ENCODE assay signal across 9 cellular contexts in genomic region chr7:116577320-116577871, GRCh38. TPM values are rescaled to one million over a fixed set of nuclear protein-coding genes. Genes with fewer than 3 reads are reported as not detected.
DNase-seq lines count a peak whose midpoint lies in the region; ATAC-seq and TF ChIP-seq lines count a peak whose summit lies in the region.
"Had no signal": no experiment of that assay in that cellular context is flagged by ENCODE, and none has a peak within 500 bp of the region (broad histone marks: within the 10 kb centered on the region; RNA-seq: fewer than 3 reads in every experiment).

No MANE protein-coding gene starts in this region.

- TF ChIP-seq CTCF in PC-9 (conservative IDR thresholded peaks at IDR 0.05) = no peak

- peaks cover 10% of the 10 kb centered on the region for H3K4me1 Mint-ChIP-seq in activated CD4-positive, alpha-beta T cell treated with anti-CD3 and anti-CD28 coated beads for 36 hours

- peak; percentile 42 for DNase-seq in activated CD4-positive, alpha-beta T cell treated with anti-CD3 and anti-CD28 coated beads for 36 hours
- DNase-seq in activated CD4-positive, alpha-beta T cell treated with anti-CD3 and anti-CD28 coated beads, Interleukin-2, amount 50 U/mL, for 1 hour = no peak
- DNase-seq in PC-9 = no peak
- DNase-seq in NOMO-1 treated with DMSO at 0.1 percent for 48 hours (lab: John Stamatoyannopoulos, UW; ENCODE audit: unreplicated experiment) = no peak
- no peak for DNase-seq in Kasumi-1 (lab: John Stamatoyannopoulos, UW)
- DNase-seq in posterior cingulate gyrus = no peak

- H3K27me3 Mint-ChIP-seq in activated CD4-positive, alpha-beta T cell treated with anti-CD3 and anti-CD28 coated beads for 36 hours = peaks cover 1% of the 10 kb centered on the region

- ATAC-seq in activated CD4-positive, alpha-beta T cell treated with anti-CD3 and anti-CD28 coated beads for 36 hours = peak; percentile 75
- ATAC-seq in HG02588 (IDR thresholded peaks at IDR 0.05; ENCODE audit: unreplicated experiment) = peak; percentile 75

- H2AFZ ChIP-seq in PC-9 = peak overlapping the region; percentile 69

- H3F3A ChIP-seq in PC-9 (ENCODE audit: insufficient read depth, low read depth) = peaks cover 13% of the 10 kb centered on the region; the same call in 1 of the 2 replicates

- CTCF ChIA-PET in activated CD4-positive, alpha-beta T cell treated with anti-CD3 and anti-CD28 coated beads for 36 hours (lab: Charles Lee) = interaction anchor here (0.7 to 4.0 kb wide), 5 partner anchors 14 to 1103 kb away, joined by 3 to 19 read pairs (median 3); no protein-coding TSS in a partner anchor
- CTCF ChIA-PET in PC-9 (lab: Charles Lee) = no interaction called here

- no peak overlapping the region for H3K4me3 ChIP-seq in PC-9
- peak overlapping the region; percentile 3 for H3K4me3 ChIP-seq in skeletal muscle satellite cell (ENCODE audit: low read length)

- H3K4me2 ChIP-seq in PC-9 (peak overlapping the region; percentile 40; the same call in 1 of the 2 replicates), skeletal muscle satellite cell (ENCODE audit: low read length) (peak overlapping the region; percentile 62)

- POLR2A ChIA-PET in activated CD4-positive, alpha-beta T cell treated with anti-CD3 and anti-CD28 coated beads for 36 hours (lab: Charles Lee) = no interaction called here
- POLR2A ChIA-PET in PC-9 (lab: Charles Lee; ENCODE audit: unreplicated experiment) = interaction anchor here (0.5 to 0.6 kb wide), 2 partner anchors 54 to 320 kb away, joined by 4 read pairs; no protein-coding TSS in a partner anchor

- H3K4me3 Mint-ChIP-seq in activated CD4-positive, alpha-beta T cell treated with anti-CD3 and anti-CD28 coated beads for 36 hours = no peak overlapping the region

- intact Hi-C loops in activated CD4-positive, alpha-beta T cell treated with anti-CD3 and anti-CD28 coated beads for 36 hours (cut with DNase I, micrococcal nuclease) = loop anchor here in 1 of 2 experiments (5.0 kb wide), 1 partner anchor 1645 kb away; no protein-coding TSS in a partner anchor
- intact Hi-C loops in PC-9 (cut with micrococcal nuclease; ENCODE audit: unreplicated experiment) (no loop called here), posterior cingulate gyrus (cut with DNase I) (no loop called here)

- H3K9me3 Mint-ChIP-seq in activated CD4-positive, alpha-beta T cell treated with anti-CD3 and anti-CD28 coated beads for 36 hours (ENCODE audit: low read depth) = no peaks in the 10 kb centered on the region

- H3K27ac Mint-ChIP-seq in activated CD4-positive, alpha-beta T cell treated with anti-CD3 and anti-CD28 coated beads for 36 hours = no peak overlapping the region

- no peaks in the 10 kb centered on the region for H4K20me1 ChIP-seq in PC-9 (ENCODE audit: insufficient read depth)

- H3K27ac ChIP-seq in PC-9 = peak overlapping the region; percentile 35
- H3K27ac ChIP-seq: 22Rv1 had no signal

- H3K79me2 ChIP-seq in PC-9 (ENCODE audit: low read depth) = no peaks in the 10 kb centered on the region

- H3K27me3 ChIP-seq in PC-9 (ENCODE audit: insufficient read depth, low read depth) = no peaks in the 10 kb centered on the region
- no peaks in the 10 kb centered on the region for H3K27me3 ChIP-seq in skeletal muscle satellite cell (ENCODE audit: control insufficient read depth, insufficient read depth, low read length)

- H3K36me3 ChIP-seq in PC-9 (ENCODE audit: low read depth) (no peaks in the 10 kb centered on the region), skeletal muscle satellite cell (ENCODE audit: insufficient read depth, low read length) (no peaks in the 10 kb centered on the region)

- H3K9ac ChIP-seq in skeletal muscle satellite cell (ENCODE audit: low read depth, low read length) = peak overlapping the region; percentile 74

- H3K9me2 ChIP-seq in PC-9 (ENCODE audit: insufficient read depth) = no peaks in the 10 kb centered on the region

- peaks cover 15% of the 10 kb centered on the region for H3K4me1 ChIP-seq in PC-9 (replicated peaks; ENCODE audit: insufficient read depth)
- peaks cover 77% of the 10 kb centered on the region for H3K4me1 ChIP-seq in skeletal muscle satellite cell (ENCODE audit: control insufficient read depth, insufficient read depth, low read length)

- no peaks in the 10 kb centered on the region for H3K36me3 Mint-ChIP-seq in activated CD4-positive, alpha-beta T cell treated with anti-CD3 and anti-CD28 coated beads for 36 hours (ENCODE audit: low read depth)

- no TSS peak for BruUV-seq in PC-9 (replicated peaks; lab: Mats Ljungman, UMichigan)

- H3K9me3 ChIP-seq in PC-9 (ENCODE audit: insufficient read depth, low read depth) (peaks cover 7% of the 10 kb centered on the region; the same call in 1 of the 2 replicates), skeletal muscle satellite cell (replicated peaks; ENCODE audit: low read length) (no peaks in the 10 kb centered on the region)

RNA-seq across cellular contexts. Expression of gene CAV1, which starts 52.6 kb away (rescaled TPM):
- under 1 TPM; 0.25 TPM for total RNA-seq in activated CD4-positive, alpha-beta T cell treated with anti-CD3 and anti-CD28 coated beads for 36 hours
- total RNA-seq in PC-9 (2021) = 850 and 1,077 TPM in 2 replicates
- 1,125 and 1,633 TPM in 2 replicates for total RNA-seq in skeletal muscle satellite cell (2012; rRNA removed)

Comparison
In these comparisons a context has a peak if more than half of its experiments do, and no peak if none do; other contexts are left out.
1. RNA of gene CAV1, which starts 52.6 kb away (total RNA-seq): 850 to 1,077 TPM in PC-9; 0.25 TPM in activated CD4-positive, alpha-beta T cell treated with anti-CD3 and anti-CD28 coated beads for 36 hours; every median in the first group is over 100 times any median in the second.